14 cellular contexts compared by ENCODE assay signal in genomic region chr6:33686225-33686742, GRCh38. TPM values are rescaled to one million over a fixed set of nuclear protein-coding genes. Genes with fewer than 3 reads are reported as not detected.
A peak's percentile ranks its signal among the peaks of the same experiment; 100 is the strongest.
DNase-seq lines count a peak whose midpoint lies in the region; ATAC-seq and TF ChIP-seq lines count a peak whose summit lies in the region.
"Had no signal": no experiment of that assay in that cellular context is flagged by ENCODE, and none has a peak within 500 bp of the region (broad histone marks: within the 10 kb centered on the region; RNA-seq: fewer than 3 reads in every experiment).

No MANE protein-coding gene starts in this region.

- no peak overlapping the region for H3K27ac ChIP-seq in HEK293 (ENCODE audit: extremely low read depth, low read depth, low read length)
- H3K27ac ChIP-seq: PC-9 had no signal

- H3K36me3 Mint-ChIP-seq in activated naive CD8-positive, alpha-beta T cell treated with anti-CD3 and anti-CD28 coated beads, Interleukin-2, amount 50 U/mL, for 24 hours (ENCODE audit: low read depth) = peaks cover 31% of the 10 kb centered on the region
- H3K36me3 Mint-ChIP-seq in activated naive CD8-positive, alpha-beta T cell treated with anti-CD3 and anti-CD28 coated beads for 36 hours = peaks cover 19% of the 10 kb centered on the region
- peaks cover 45% of the 10 kb centered on the region for H3K36me3 Mint-ChIP-seq in effector memory CD8-positive, alpha-beta T cell (ENCODE audit: insufficient read depth)
- H3K36me3 Mint-ChIP-seq in stimulated activated memory B cell treated with anti-CD40 and anti-IgM and Interleukin-4, amounts not matched to agents 10 μg/mL and 1 μg/mL and 100 μg/mL, for 72 hours = peaks cover 78% of the 10 kb centered on the region

- no peak overlapping the region for H3K4me3 Mint-ChIP-seq in activated naive CD8-positive, alpha-beta T cell treated with anti-CD3 and anti-CD28 coated beads, Interleukin-2, amount 50 U/mL, for 24 hours
- H3K4me3 Mint-ChIP-seq in activated naive CD8-positive, alpha-beta T cell treated with anti-CD3 and anti-CD28 coated beads for 36 hours = no peak overlapping the region
- H3K4me3 Mint-ChIP-seq in effector memory CD8-positive, alpha-beta T cell = no peak overlapping the region
- H3K4me3 Mint-ChIP-seq in stimulated activated memory B cell treated with anti-CD40 and anti-IgM and Interleukin-4, amounts not matched to agents 10 μg/mL and 1 μg/mL and 100 μg/mL, for 72 hours = no peak overlapping the region
- H3K4me3 Mint-ChIP-seq in stimulated activated naive CD8-positive, alpha-beta T cell treated with anti-CD3 and anti-CD28 coated beads, Interleukin-15, amount 100 ng/mL, for 72 hours = no peak overlapping the region
- H3K4me3 Mint-ChIP-seq: CD14-positive monocyte had no signal

- H3K4me3 ChIP-seq in HEK293 (ENCODE audit: low read depth, low read length) = no peak overlapping the region
- H3K4me3 ChIP-seq: PC-9 had no signal

- H3K36me3 ChIP-seq in HEK293 (ENCODE audit: control insufficient read depth in 2 of 2, insufficient read depth in 1 of 2, low read length in 2 of 2) = peaks cover 4 to 73% of the 10 kb centered on the region in 2 experiments; a peak in 2 of 3 replicates

- peak overlapping the region; percentile 48 for H3K27ac Mint-ChIP-seq in activated naive CD8-positive, alpha-beta T cell treated with anti-CD3 and anti-CD28 coated beads, Interleukin-2, amount 50 U/mL, for 24 hours
- H3K27ac Mint-ChIP-seq in activated naive CD8-positive, alpha-beta T cell treated with anti-CD3 and anti-CD28 coated beads for 36 hours = no peak overlapping the region
- H3K27ac Mint-ChIP-seq in effector memory CD8-positive, alpha-beta T cell = peak overlapping the region; percentile 69 to 91
- H3K27ac Mint-ChIP-seq in stimulated activated memory B cell treated with anti-CD40 and anti-IgM and Interleukin-4, amounts not matched to agents 10 μg/mL and 1 μg/mL and 100 μg/mL, for 72 hours = peak overlapping the region; percentile 20
- peak overlapping the region in 1 of 2 donors; percentile 46 for H3K27ac Mint-ChIP-seq in stimulated activated naive CD8-positive, alpha-beta T cell treated with anti-CD3 and anti-CD28 coated beads, Interleukin-15, amount 100 ng/mL, for 72 hours

- CTCF ChIA-PET in HEK293 (lab: Yijun Ruan, JAX) = interaction anchor here (0.8 to 1.8 kb wide), 3 partner anchors 15 to 96 kb away, joined by 3 to 5 read pairs (median 4); partner anchors contain the start of gene UQCC2

- no peak for DNase-seq in activated naive CD8-positive, alpha-beta T cell treated with anti-CD3 and anti-CD28 coated beads, Interleukin-2, amount 50 U/mL, for 24 hours
- DNase-seq in activated naive CD8-positive, alpha-beta T cell treated with anti-CD3 and anti-CD28 coated beads for 36 hours = no peak
- no peak for DNase-seq in effector memory CD8-positive, alpha-beta T cell
- no peak for DNase-seq in stimulated activated naive CD8-positive, alpha-beta T cell treated with anti-CD3 and anti-CD28 coated beads, Interleukin-15, amount 100 ng/mL, for 72 hours
- no peak for DNase-seq in NCI-H345 (lab: John Stamatoyannopoulos, UW)
- no peak for DNase-seq in NCI-H510A treated with DMSO at 0.1 percent for 48 hours (lab: John Stamatoyannopoulos, UW)
- DNase-seq: NCI-H1417, NCI-H187 treated with DMSO at 0.1 percent for 48 hours, NCI-H446, NCI-H748 treated with DMSO at 0.1 percent for 48 hours, PC-9 had no signal

- no peak for TF ChIP-seq CTCF in HEK293 (tag by site-specific recombination; IDR thresholded peaks at IDR 0.05)

- POLR2A ChIA-PET in HEK293 (lab: Yijun Ruan, JAX) = no interaction called here

- H3K27me3 Mint-ChIP-seq in activated naive CD8-positive, alpha-beta T cell treated with anti-CD3 and anti-CD28 coated beads, Interleukin-2, amount 50 U/mL, for 24 hours = no peaks in the 10 kb centered on the region
- no peaks in the 10 kb centered on the region for H3K27me3 Mint-ChIP-seq in activated naive CD8-positive, alpha-beta T cell treated with anti-CD3 and anti-CD28 coated beads for 36 hours
- H3K27me3 Mint-ChIP-seq in effector memory CD8-positive, alpha-beta T cell = no peaks in the 10 kb centered on the region
- H3K27me3 Mint-ChIP-seq in stimulated activated memory B cell treated with anti-CD40 and anti-IgM and Interleukin-4, amounts not matched to agents 10 μg/mL and 1 μg/mL and 100 μg/mL, for 72 hours = no peaks in the 10 kb centered on the region
- H3K27me3 Mint-ChIP-seq in stimulated activated naive CD8-positive, alpha-beta T cell treated with anti-CD3 and anti-CD28 coated beads, Interleukin-15, amount 100 ng/mL, for 72 hours = no peaks in the 10 kb centered on the region

- H3K9me3 Mint-ChIP-seq in activated naive CD8-positive, alpha-beta T cell treated with anti-CD3 and anti-CD28 coated beads, Interleukin-2, amount 50 U/mL, for 24 hours = no peaks in the 10 kb centered on the region
- no peaks in the 10 kb centered on the region for H3K9me3 Mint-ChIP-seq in activated naive CD8-positive, alpha-beta T cell treated with anti-CD3 and anti-CD28 coated beads for 36 hours
- no peaks in the 10 kb centered on the region for H3K9me3 Mint-ChIP-seq in effector memory CD8-positive, alpha-beta T cell
- H3K9me3 Mint-ChIP-seq in stimulated activated memory B cell treated with anti-CD40 and anti-IgM and Interleukin-4, amounts not matched to agents 10 μg/mL and 1 μg/mL and 100 μg/mL, for 72 hours = no peaks in the 10 kb centered on the region
- no peaks in the 10 kb centered on the region for H3K9me3 Mint-ChIP-seq in stimulated activated naive CD8-positive, alpha-beta T cell treated with anti-CD3 and anti-CD28 coated beads, Interleukin-15, amount 100 ng/mL, for 72 hours

- H3K4me1 Mint-ChIP-seq in activated naive CD8-positive, alpha-beta T cell treated with anti-CD3 and anti-CD28 coated beads, Interleukin-2, amount 50 U/mL, for 24 hours = peaks cover 16% of the 10 kb centered on the region
- peaks cover 2% of the 10 kb centered on the region for H3K4me1 Mint-ChIP-seq in activated naive CD8-positive, alpha-beta T cell treated with anti-CD3 and anti-CD28 coated beads for 36 hours
- H3K4me1 Mint-ChIP-seq in effector memory CD8-positive, alpha-beta T cell (ENCODE audit: low read depth in 2 of 2) = peaks cover 5 to 23% of the 10 kb centered on the region in 2 donors
- H3K4me1 Mint-ChIP-seq in stimulated activated memory B cell treated with anti-CD40 and anti-IgM and Interleukin-4, amounts not matched to agents 10 μg/mL and 1 μg/mL and 100 μg/mL, for 72 hours = no peaks in the 10 kb centered on the region
- peaks cover 24% of the 10 kb centered on the region for H3K4me1 Mint-ChIP-seq in stimulated activated naive CD8-positive, alpha-beta T cell treated with anti-CD3 and anti-CD28 coated beads, Interleukin-15, amount 100 ng/mL, for 72 hours
- H3K4me1 Mint-ChIP-seq: CD14-positive monocyte had no signal

- H3K4me1 ChIP-seq in HEK293 (ENCODE audit: control insufficient read depth, insufficient read depth, low read length) = no peaks in the 10 kb centered on the region

- no peaks in the 10 kb centered on the region for H3K9me3 ChIP-seq in HEK293 (ENCODE audit: control insufficient read depth, insufficient read depth, low read depth, low read length)

- no peak for ATAC-seq in activated naive CD8-positive, alpha-beta T cell treated with anti-CD3 and anti-CD28 coated beads, Interleukin-2, amount 50 U/mL, for 24 hours
- ATAC-seq in effector memory CD8-positive, alpha-beta T cell (replicated peaks) = no peak
- ATAC-seq in stimulated activated memory B cell treated with anti-CD40 and anti-IgM and Interleukin-4, amounts not matched to agents 10 μg/mL and 1 μg/mL and 100 μg/mL, for 72 hours = no peak
- ATAC-seq in stimulated activated naive CD8-positive, alpha-beta T cell treated with anti-CD3 and anti-CD28 coated beads, Interleukin-15, amount 100 ng/mL, for 72 hours = no peak

TF ChIP-seq in HEK293, 187 proteins besides CTCF, POLR2A, EP300 and RAD21 (continues in another document):
- TF ChIP-seq KLF7 (tag by site-specific recombination; IDR thresholded peaks at IDR 0.05; ENCODE audit: borderline replicate concordance) (no peak), PRDM10 (tag by site-specific recombination; IDR thresholded peaks at IDR 0.05) (no peak), ZSCAN16 (tag by site-specific recombination; IDR thresholded peaks at IDR 0.05) (no peak), ZNF121 (tag by site-specific recombination; IDR thresholded peaks at IDR 0.05) (no peak), KLF17 (tag by site-specific recombination; IDR thresholded peaks at IDR 0.05) (peak; percentile 18; the same call in 1 of the 2 replicates)

RNA-seq across cellular contexts. Expression of gene UQCC2, which starts 25.2 kb away (rescaled TPM):
- total RNA-seq in activated naive CD8-positive, alpha-beta T cell treated with anti-CD3 and anti-CD28 coated beads for 36 hours = 100 to 1,000 TPM; 118 to 126 TPM
